In the genomic region with DNA sequence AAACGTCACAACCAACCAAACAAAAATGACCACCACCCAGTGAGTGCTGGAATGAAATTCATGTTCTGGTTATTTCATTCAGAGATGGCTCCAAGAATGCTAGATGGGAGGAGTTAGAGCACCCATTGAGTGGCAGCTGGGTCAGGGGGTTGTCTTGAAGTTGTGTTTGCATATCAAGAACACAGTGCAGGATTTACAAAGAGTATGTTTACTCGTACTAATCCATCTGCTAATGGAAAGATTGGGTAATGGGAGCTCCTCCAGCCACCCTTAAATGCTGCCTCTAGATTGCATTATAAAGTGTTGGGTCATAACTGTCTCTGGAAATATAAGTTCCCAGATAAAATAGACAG, we compare ENCODE assay signal across 11 cellular contexts. TPM values are rescaled to one million over a fixed set of nuclear protein-coding genes. Genes with fewer than 3 reads are reported as not detected.
A peak's percentile ranks its signal among the peaks of the same experiment; 100 is the strongest.
DNase-seq lines count a peak whose midpoint lies in the region; ATAC-seq and TF ChIP-seq lines count a peak whose summit lies in the region.
"Had no signal": no experiment of that assay in that cellular context is flagged by ENCODE, and none has a peak within 500 bp of the region (broad histone marks: within the 10 kb centered on the region; RNA-seq: fewer than 3 reads in every experiment).

No MANE protein-coding gene starts in this region.

- H3K9me3 ChIP-seq in heart right ventricle, result no peaks in the 10 kb centered on the region
- no peaks in the 10 kb centered on the region for H3K9me3 ChIP-seq in mesodermal cell (ENCODE audit: control insufficient read depth, low read length)
- H3K9me3 ChIP-seq in vagina, result no peaks in the 10 kb centered on the region
- H3K9me3 ChIP-seq: sigmoid colon had no signal

- ATAC-seq in heart right ventricle, result no peak
- ATAC-seq in HG02588 (IDR thresholded peaks at IDR 0.05; ENCODE audit: unreplicated experiment), result no peak

- whole genome bisulfite sequencing in heart right ventricle, 2 donors, result 0 to 4% methylated on average over 2 of the region's 2 CpGs
- 0% methylated on average over 1 of the region's 2 CpGs; no CpG with 5 or more reads in 1 of the 2 experiments for WGBS in mesodermal cell (ENCODE audit: insufficient coverage in 2 of 2), 2 experiments

- DNase-seq in heart right ventricle (no peak), cardiac septum (ENCODE audit: low spot score) (no peak), amniotic epithelial cell (ENCODE audit: low read depth) (peak; percentile 2), vagina (ENCODE audit: extremely low spot score in 2 of 2) (no peak), retina (no peak), NCI-H187 treated with DMSO at 0.1 percent for 48 hours (lab: John Stamatoyannopoulos, UW) (no peak)
- DNase-seq: NCI-H1694, PC-9, sigmoid colon had no signal

- TF ChIP-seq POLR2A in vagina (IDR thresholded peaks at IDR 0.05), result no peak

- H3K36me3 ChIP-seq in heart right ventricle (no peaks in the 10 kb centered on the region), mesodermal cell (ENCODE audit: control insufficient read depth, insufficient read depth, low read length) (no peaks in the 10 kb centered on the region), vagina (no peaks in the 10 kb centered on the region)
- H3K36me3 ChIP-seq: sigmoid colon had no signal

- no peak for TF ChIP-seq CTCF in heart right ventricle (IDR thresholded peaks at IDR 0.05)
- TF ChIP-seq CTCF in vagina (IDR thresholded peaks at IDR 0.05), result no peak

- H3K4me1 ChIP-seq in heart right ventricle (peaks cover 0 to 13% (median 8%) of the 10 kb centered on the region in 9 donors), mesodermal cell (ENCODE audit: control insufficient read depth, insufficient read depth, low read length, poor library complexity, severe bottlenecking) (peaks cover 4% of the 10 kb centered on the region), vagina (peaks cover 8% of the 10 kb centered on the region)

- peak overlapping the region in 8 of 10 donors; percentile 21 to 47 (median 41) for H3K4me3 ChIP-seq in heart right ventricle
- peak overlapping the region; percentile 45 for H3K4me3 ChIP-seq in mesodermal cell (ENCODE audit: extremely low read depth, insufficient read depth, low read length, poor library complexity, severe bottlenecking)
- peak overlapping the region; percentile 27 to 35 for H3K4me3 ChIP-seq in vagina
- H3K4me3 ChIP-seq: PC-9 had no signal

- no peak overlapping the region for H3K27ac ChIP-seq in heart right ventricle
- H3K27ac ChIP-seq in mesodermal cell (ENCODE audit: low read depth, low read length, severe bottlenecking), result peak overlapping the region; percentile 96
- H3K27ac ChIP-seq in vagina, result no peak overlapping the region
- H3K27ac ChIP-seq: PC-9 had no signal

- intact Hi-C loops in heart right ventricle (cut with DNase I) (no loop called here), cardiac septum (cut with DNase I) (no loop called here), vagina (cut with DNase I) (no loop called here)

- peaks cover 0 to 52% (median 29%) of the 10 kb centered on the region in 7 donors for H3K27me3 ChIP-seq in heart right ventricle
- no peaks in the 10 kb centered on the region for H3K27me3 ChIP-seq in vagina

RNA-seq across cellular contexts. Expression of a gene that starts 13.4 kb away (rescaled TPM):
- total RNA-seq in heart right ventricle (10 to 100 TPM in 2 of 10 donors, 1 to 10 TPM in 8; 2.0 to 17.7 (median 6.9) TPM), cardiac septum (7.7 TPM), vagina (2.7 TPM)
- 1 to 10 TPM in 1 of 2 donors, under 1 TPM in 1; 0.75 to 5.2 TPM for polyA plus RNA-seq in heart right ventricle
- 19.2 TPM for polyA plus RNA-seq in mesodermal cell (2013, experiment 1 of 2)
- 15.4 TPM for polyA plus RNA-seq in mesodermal cell (2013, experiment 2 of 2)
- total RNA-seq: PC-9 had no signal
